Comparison of ENCODE assay signal across 14 cellular contexts in the genomic region with DNA sequence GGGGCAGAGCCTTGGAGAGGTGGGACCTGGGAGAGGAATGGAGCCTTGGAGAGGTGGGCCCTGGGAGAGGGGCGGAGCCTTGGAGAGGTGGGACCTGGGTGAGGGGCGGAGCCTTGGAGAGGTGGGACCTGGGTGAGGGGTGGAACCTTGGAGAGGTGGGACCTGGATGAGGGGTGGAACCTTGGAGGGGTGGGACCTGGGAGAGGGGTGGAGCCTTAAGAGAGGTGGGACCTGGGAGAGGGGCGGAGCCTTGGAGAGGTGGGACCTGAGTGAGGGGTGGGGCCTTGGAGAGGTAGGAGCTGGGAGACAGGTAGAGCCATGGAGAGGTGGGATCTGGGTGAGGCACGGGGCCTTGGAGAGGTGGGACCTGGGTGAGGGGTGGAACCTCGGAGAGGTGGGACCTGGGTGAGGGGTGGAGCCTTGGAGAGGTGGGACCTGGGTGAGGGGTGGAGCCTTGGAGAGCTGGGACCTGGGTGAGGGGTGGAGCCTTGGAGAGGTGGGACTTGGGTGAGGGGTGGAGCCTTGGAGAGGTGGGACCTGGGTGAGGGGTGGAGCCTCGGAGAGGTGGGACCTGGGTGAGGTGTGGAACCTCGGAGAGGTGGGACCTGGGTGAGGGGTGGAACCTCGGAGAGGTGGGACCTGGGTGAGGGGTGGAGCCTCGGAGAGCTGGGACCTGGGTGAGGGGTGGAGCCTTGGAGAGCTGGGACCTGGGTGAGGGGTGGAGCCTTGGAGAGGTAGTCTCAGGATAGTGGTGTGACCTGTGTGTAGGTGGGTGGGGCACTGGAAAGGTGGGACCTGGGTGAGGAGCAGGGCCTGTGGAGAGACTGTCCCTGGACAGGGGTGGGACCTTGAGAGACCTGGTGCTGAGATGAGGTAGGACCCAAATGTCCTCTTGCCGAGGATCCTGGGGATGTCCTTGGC. TPM values are rescaled to one million over a fixed set of nuclear protein-coding genes. Genes with fewer than 3 reads are reported as not detected.
DNase-seq lines count a peak whose midpoint lies in the region; ATAC-seq, FAIRE-seq and TF ChIP-seq lines count a peak whose summit lies in the region.
"Not testable (repeated sequence)": the region's sequence is repeated elsewhere in the genome, so short reads cannot be mapped to it uniquely, and the experiment has no call there.
"Had no signal": no experiment of that assay in that cellular context is flagged by ENCODE, and none has a peak within 500 bp of the region (broad histone marks: within the 10 kb centered on the region; RNA-seq: fewer than 3 reads in every experiment).

No MANE protein-coding gene starts in this region.

- H4K20me1 ChIP-seq in HepG2 (ENCODE audit: insufficient read depth, low read length): not testable (repeated sequence)

- TF ChIP-seq EP300 in HepG2 (IDR thresholded peaks at IDR 0.05; ENCODE audit: low read depth in 2 of 2, low read length in 2 of 2); HepG2 (CRISPR knock-in tag; IDR thresholded peaks at IDR 0.05; ENCODE audit: borderline replicate concordance); stomach (IDR thresholded peaks at IDR 0.05): not testable (repeated sequence)

- TF ChIP-seq POLR2A in HepG2 (IDR thresholded peaks at IDR 0.05; ENCODE audit: insufficient read depth in 1 of 2, low read depth in 2 of 2, low read length in 2 of 2); stomach (IDR thresholded peaks at IDR 0.05): not testable (repeated sequence)

- H3K4me1 ChIP-seq in HepG2 (ENCODE audit: insufficient read depth, low read length): not testable (repeated sequence)
- peaks cover 0 to 31% (median 7%) of the 10 kb centered on the region in 4 donors for H3K4me1 ChIP-seq in stomach

- H3K4me1 Mint-ChIP-seq in Calu3 (ENCODE audit: low read depth, unreplicated experiment): not testable (repeated sequence)
- H3K4me1 Mint-ChIP-seq in activated T-helper 17 cell treated with anti-CD3 and anti-CD28 coated beads, Interleukin-2, amount 50 U/mL, for 72 hours: peaks cover 11% of the 10 kb centered on the region

- 95% methylated on average over 9 of the region's 10 CpGs for WGBS in HepG2 (ENCODE audit: low lambda C conversion rate)
- 46 to 82% (median 71%) methylated on average over 9 to 10 of the region's 10 CpGs for WGBS in stomach, 5 donors

- peaks cover 17% of the 10 kb centered on the region for H3K36me3 Mint-ChIP-seq in Calu3 (ENCODE audit: insufficient read depth, unreplicated experiment)
- H3K36me3 Mint-ChIP-seq in activated T-helper 17 cell treated with anti-CD3 and anti-CD28 coated beads, Interleukin-2, amount 50 U/mL, for 72 hours (ENCODE audit: low read depth): peaks cover 30% of the 10 kb centered on the region

- H3K9me3 Mint-ChIP-seq in Calu3 (ENCODE audit: low read depth, unreplicated experiment); activated T-helper 17 cell treated with anti-CD3 and anti-CD28 coated beads, Interleukin-2, amount 50 U/mL, for 72 hours: not testable (repeated sequence)

- H3K27me3 Mint-ChIP-seq in Calu3 (ENCODE audit: unreplicated experiment); activated T-helper 17 cell treated with anti-CD3 and anti-CD28 coated beads, Interleukin-2, amount 50 U/mL, for 72 hours: not testable (repeated sequence)

- H3K27me3 ChIP-seq in HepG2 (ENCODE audit: control insufficient read depth in 1 of 2, insufficient read depth in 2 of 2, low read length in 2 of 2): not testable (repeated sequence)
- H3K27me3 ChIP-seq in stomach: peaks cover 0 to 48% (median 0%) of the 10 kb centered on the region in 3 donors

- not testable (repeated sequence) for H3K9ac ChIP-seq in HepG2 (ENCODE audit: insufficient read depth, low read depth, low read length)

- ATAC-seq in activated T-helper 17 cell treated with anti-CD3 and anti-CD28 coated beads, Interleukin-2, amount 50 U/mL, for 72 hours (replicated peaks): peak; percentile 45
- not testable (repeated sequence) for ATAC-seq in HepG2

- intact Hi-C loops in Calu3 (cut with micrococcal nuclease; ENCODE audit: unreplicated experiment); HepG2 (cut with micrococcal nuclease; ENCODE audit: unreplicated experiment); stomach (cut with DNase I; ENCODE audit: low total_unique reads): not testable (repeated sequence)

- BruUV-seq in Calu3 (replicated peaks; lab: Mats Ljungman, UMichigan); HepG2 (replicated peaks; lab: Mats Ljungman, UMichigan): not testable (repeated sequence)

- H3K79me2 ChIP-seq in HepG2 (ENCODE audit: insufficient read depth, low read length): not testable (repeated sequence)

- DNase-seq in Calu3: peak; percentile 17
- DNase-seq in HEK293T (ENCODE audit: extremely low spot score): peak; percentile 67
- DNase-seq in NCI-H345 (lab: John Stamatoyannopoulos, UW): peak; percentile 28
- peak; percentile 30 for DNase-seq in UCSD-AML1 (lab: John Stamatoyannopoulos, UW; ENCODE audit: unreplicated experiment)
- peak; percentile 19 for DNase-seq in effector CD8-positive, alpha-beta T cell (lab: John Stamatoyannopoulos, UW)
- not testable (repeated sequence) for DNase-seq in HepG2 (ENCODE audit: low spot score)
- peak; percentile 44 for DNase-seq in stomach

- peak overlapping the region; percentile 58 for H3K27ac Mint-ChIP-seq in Calu3 (ENCODE audit: unreplicated experiment)
- H3K27ac Mint-ChIP-seq in activated T-helper 17 cell treated with anti-CD3 and anti-CD28 coated beads, Interleukin-2, amount 50 U/mL, for 72 hours: not testable (repeated sequence)

- not testable (repeated sequence) for H3K9me3 ChIP-seq in HepG2 (ENCODE audit: low read length); stomach

- TF ChIP-seq RAD21 in HepG2 (CRISPR knock-in tag; IDR thresholded peaks at IDR 0.05): not testable (repeated sequence)

- in situ Hi-C loops in HepG2 (cut with HindIII; ENCODE audit: extremely low pct_ligation_motif_present, low pct_unique_long_range_greater_than_20kb): not testable (repeated sequence)

- POLR2A ChIA-PET in HEK293T (lab: Yijun Ruan, JAX): not testable (repeated sequence)
- POLR2A ChIA-PET in HepG2 (lab: Yijun Ruan, JAX): interaction anchor here (1.0 kb wide), 1 partner anchor 48 kb away, joined by 3 read pairs; a partner anchor contains a TSS

- not testable (repeated sequence) for H3K4me2 ChIP-seq in HepG2 (ENCODE audit: low read depth, low read length)

- not testable (repeated sequence) for TF ChIP-seq CTCF in Calu3 (IDR thresholded peaks at IDR 0.05; ENCODE audit: unreplicated experiment); HepG2 (CRISPR knock-in tag; IDR thresholded peaks at IDR 0.05); stomach (IDR thresholded peaks at IDR 0.05)

- not testable (repeated sequence) for H3K36me3 ChIP-seq in HepG2 (replicated peaks in 1 of 2; ENCODE audit: control insufficient read depth in 1 of 2, insufficient read depth in 2 of 2, low read length in 2 of 2)
- peaks cover 0 to 71% (median 50%) of the 10 kb centered on the region in 4 donors for H3K36me3 ChIP-seq in stomach

- H3K27ac ChIP-seq in HepG2 (ENCODE audit: extremely low read length, insufficient read depth, low read length); stomach: not testable (repeated sequence)

- H3K4me3 Mint-ChIP-seq in Calu3 (ENCODE audit: low read depth, unreplicated experiment); activated T-helper 17 cell treated with anti-CD3 and anti-CD28 coated beads, Interleukin-2, amount 50 U/mL, for 72 hours: not testable (repeated sequence)

- not testable (repeated sequence) for FAIRE-seq in HepG2 (lab: Jason Lieb, UNC)

- H3K4me3 ChIP-seq in HepG2 (replicated peaks in 1 of 3; ENCODE audit: insufficient read depth in 1 of 3, low read depth in 2 of 3, low read length in 3 of 3); stomach: not testable (repeated sequence)

- not testable (repeated sequence) for H2AFZ ChIP-seq in HepG2 (ENCODE audit: low read length)

- CTCF ChIA-PET in Calu3 (lab: Charles Lee); HEK293T (lab: Yijun Ruan, JAX); HepG2 (lab: Yijun Ruan, JAX; ENCODE audit: low intra/inter-chr PET ratio, low total read pairs): not testable (repeated sequence)

RNA-seq across cellular contexts. Expression of a gene that starts 7.0 kb away (rescaled TPM):
- total RNA-seq in Calu3 (2022) (132 and 150 TPM in 2 replicates), HepG2 (2016; rRNA removed; fragmentation: Illumina TruSeq; extraction: Trizol) (17.8 and 22.8 TPM in 2 replicates), stomach (100 to 1,000 TPM in 4 of 5 donors, 10 to 100 TPM in 1; 46.6 to 734 (median 167) TPM)
- total RNA-seq in activated T-helper 17 cell treated with anti-CD3 and anti-CD28 coated beads, Interleukin-2, amount 50 U/mL, for 72 hours: 100 to 1,000 TPM; 113 to 154 TPM
- 12.7 and 13.5 TPM in 2 replicates for total RNA-seq in HepG2 (2016; cell fraction: cytosol; rRNA removed; fragmentation: Illumina TruSeq; extraction: Trizol; ENCODE audit: low read depth)
- 15.9 and 23.8 TPM in 2 replicates for total RNA-seq in HepG2 (2016; cell fraction: insoluble cytoplasmic fraction; rRNA removed; fragmentation: Illumina TruSeq; extraction: Trizol)
- 11.9 and 13.6 TPM in 2 replicates for total RNA-seq in HepG2 (2016; cell fraction: membrane; rRNA removed; fragmentation: Illumina TruSeq; extraction: Trizol)
- 18.1 and 19.5 TPM in 2 replicates for total RNA-seq in HepG2 (2016; cell fraction: nucleus; rRNA removed; fragmentation: Illumina TruSeq; extraction: Trizol)
- polyA plus RNA-seq in HepG2 (2011; rRNA removed) (40.1 and 48.7 TPM in 2 replicates), stomach (100 to 1,000 TPM in 2 of 3 donors, 10 to 100 TPM in 1; 90.1 to 145 (median 130) TPM)
- polyA plus RNA-seq in HepG2 (2011; cell fraction: cytosol; rRNA removed): 28.8 and 41.8 TPM in 2 replicates
- polyA plus RNA-seq in HepG2 (2011; cell fraction: nucleus; rRNA removed): 344 and 378 TPM in 2 replicates
- 61.3 and 71.5 TPM in 2 replicates for polyA plus RNA-seq in HepG2 (2012)
- polyA plus RNA-seq in HepG2 (2016; cell fraction: cytosol; fragmentation: Illumina TruSeq; extraction: Trizol; ENCODE audit: low read depth): 9.5 and 12.3 TPM in 2 replicates
- polyA plus RNA-seq in HepG2 (2016; cell fraction: insoluble cytoplasmic fraction; fragmentation: Illumina TruSeq; extraction: Trizol; ENCODE audit: low read depth): 22.4 and 26.4 TPM in 2 replicates
- 9.5 and 10.0 TPM in 2 replicates for polyA plus RNA-seq in HepG2 (2016; cell fraction: membrane; fragmentation: Illumina TruSeq; extraction: Trizol; ENCODE audit: low read depth)
- polyA plus RNA-seq in HepG2 (2016; cell fraction: nucleus; fragmentation: Illumina TruSeq; extraction: Trizol; ENCODE audit: insufficient read depth, low read depth): 69.3 and 73.8 TPM in 2 replicates
- polyA minus RNA-seq in HepG2 (2011; rRNA and poly(A)+ RNA removed; ENCODE audit: low replicate concordance): 121 and 178 TPM in 2 replicates
- polyA minus RNA-seq in HepG2 (2011; cell fraction: cytosol; rRNA and poly(A)+ RNA removed): 22.7 and 26.7 TPM in 2 replicates
- polyA minus RNA-seq in HepG2 (2011; cell fraction: nucleus; rRNA and poly(A)+ RNA removed): 70.0 and 76.8 TPM in 2 replicates
- total RNA-seq: SJCRH30 had no signal

RNA-seq across cellular contexts. Expression of a gene that starts 10.4 kb away (rescaled TPM):
- not detected in 2 replicates for total RNA-seq in Calu3 (2022)
- total RNA-seq in activated T-helper 17 cell treated with anti-CD3 and anti-CD28 coated beads, Interleukin-2, amount 50 U/mL, for 72 hours: 10 to 100 TPM in 1 of 2 donors, 1 to 10 TPM in 1; 3.6 to 19.5 TPM
- total RNA-seq in HepG2 (2016; rRNA removed; fragmentation: Illumina TruSeq; extraction: Trizol): 0.80 TPM in 1 of 2 replicates, not detected in the other
- not detected in 2 replicates for total RNA-seq in HepG2 (2016; cell fraction: cytosol; rRNA removed; fragmentation: Illumina TruSeq; extraction: Trizol; ENCODE audit: low read depth)
- 0.35 TPM in 1 of 2 replicates, not detected in the other for total RNA-seq in HepG2 (2016; cell fraction: insoluble cytoplasmic fraction; rRNA removed; fragmentation: Illumina TruSeq; extraction: Trizol)
- not detected in 2 replicates for total RNA-seq in HepG2 (2016; cell fraction: membrane; rRNA removed; fragmentation: Illumina TruSeq; extraction: Trizol)
- not detected in 2 replicates for total RNA-seq in HepG2 (2016; cell fraction: nucleus; rRNA removed; fragmentation: Illumina TruSeq; extraction: Trizol)
- polyA plus RNA-seq in HepG2 (2011; rRNA removed): 0.62 and 0.82 TPM in 2 replicates
- polyA plus RNA-seq in HepG2 (2011; cell fraction: cytosol; rRNA removed): 0.15 and 0.28 TPM in 2 replicates
- 3.9 and 7.6 TPM in 2 replicates for polyA plus RNA-seq in HepG2 (2011; cell fraction: nucleus; rRNA removed)
- polyA plus RNA-seq in HepG2 (2012): 1.8 TPM in 1 of 2 replicates, not detected in the other
- polyA plus RNA-seq in HepG2 (2016; cell fraction: cytosol; fragmentation: Illumina TruSeq; extraction: Trizol; ENCODE audit: low read depth): not detected in 2 replicates
- polyA plus RNA-seq in HepG2 (2016; cell fraction: insoluble cytoplasmic fraction; fragmentation: Illumina TruSeq; extraction: Trizol; ENCODE audit: low read depth): not detected in 2 replicates
- polyA plus RNA-seq in HepG2 (2016; cell fraction: membrane; fragmentation: Illumina TruSeq; extraction: Trizol; ENCODE audit: low read depth): not detected in 2 replicates
- 1.4 and 1.7 TPM in 2 replicates for polyA plus RNA-seq in HepG2 (2016; cell fraction: nucleus; fragmentation: Illumina TruSeq; extraction: Trizol; ENCODE audit: insufficient read depth, low read depth)
- 0.20 TPM in 1 of 2 replicates, not detected in the other for polyA minus RNA-seq in HepG2 (2011; rRNA and poly(A)+ RNA removed; ENCODE audit: low replicate concordance)
- polyA minus RNA-seq in HepG2 (2011; cell fraction: cytosol; rRNA and poly(A)+ RNA removed): not detected in 2 replicates
- polyA minus RNA-seq in HepG2 (2011; cell fraction: nucleus; rRNA and poly(A)+ RNA removed): not detected in 2 replicates
- total RNA-seq in stomach: 1 to 10 TPM in 1 of 5 donors, not detected in 4; 2.7 TPM
- 1 to 10 TPM; 3.7 to 9.3 (median 4.3) TPM for polyA plus RNA-seq in stomach
- total RNA-seq: esophagus mucosa, omental fat pad, right cardiac atrium, SJCRH30 had no signal
- polyA plus RNA-seq: IgD-negative memory B cell had no signal

RNA-seq across cellular contexts. Expression of a gene that starts 14.3 kb away (rescaled TPM):
- total RNA-seq in Calu3 (2022) (77.6 and 81.3 TPM in 2 replicates), HepG2 (2016; rRNA removed; fragmentation: Illumina TruSeq; extraction: Trizol) (59.9 and 66.5 TPM in 2 replicates), stomach (10 to 100 TPM in 3 of 5 donors, 1 to 10 TPM in 1, under 1 TPM in 1; 0.89 to 33.2 (median 10.1) TPM)
- total RNA-seq in activated T-helper 17 cell treated with anti-CD3 and anti-CD28 coated beads, Interleukin-2, amount 50 U/mL, for 72 hours: 10 to 100 TPM; 90.1 to 93.7 TPM
- total RNA-seq in HepG2 (2016; cell fraction: cytosol; rRNA removed; fragmentation: Illumina TruSeq; extraction: Trizol; ENCODE audit: low read depth): 15.6 and 17.1 TPM in 2 replicates
- total RNA-seq in HepG2 (2016; cell fraction: insoluble cytoplasmic fraction; rRNA removed; fragmentation: Illumina TruSeq; extraction: Trizol): 64.7 and 78.4 TPM in 2 replicates
- 22.2 and 23.9 TPM in 2 replicates for total RNA-seq in HepG2 (2016; cell fraction: membrane; rRNA removed; fragmentation: Illumina TruSeq; extraction: Trizol)
- 34.1 and 46.5 TPM in 2 replicates for total RNA-seq in HepG2 (2016; cell fraction: nucleus; rRNA removed; fragmentation: Illumina TruSeq; extraction: Trizol)
- polyA plus RNA-seq in HepG2 (2011; rRNA removed) (20.0 and 22.3 TPM in 2 replicates), stomach (100 to 1,000 TPM; 115 to 197 (median 188) TPM)
- polyA plus RNA-seq in HepG2 (2011; cell fraction: cytosol; rRNA removed): 13.6 and 14.9 TPM in 2 replicates
- polyA plus RNA-seq in HepG2 (2011; cell fraction: nucleus; rRNA removed): 14.3 and 19.0 TPM in 2 replicates
- polyA plus RNA-seq in HepG2 (2012): 25.5 and 50.4 TPM in 2 replicates
- polyA plus RNA-seq in HepG2 (2016; cell fraction: cytosol; fragmentation: Illumina TruSeq; extraction: Trizol; ENCODE audit: low read depth): 17.9 and 18.0 TPM in 2 replicates
- polyA plus RNA-seq in HepG2 (2016; cell fraction: insoluble cytoplasmic fraction; fragmentation: Illumina TruSeq; extraction: Trizol; ENCODE audit: low read depth): 36.9 and 42.2 TPM in 2 replicates
- polyA plus RNA-seq in HepG2 (2016; cell fraction: membrane; fragmentation: Illumina TruSeq; extraction: Trizol; ENCODE audit: low read depth): 18.3 and 20.0 TPM in 2 replicates
- 64.3 and 70.9 TPM in 2 replicates for polyA plus RNA-seq in HepG2 (2016; cell fraction: nucleus; fragmentation: Illumina TruSeq; extraction: Trizol; ENCODE audit: insufficient read depth, low read depth)
- polyA minus RNA-seq in HepG2 (2011; rRNA and poly(A)+ RNA removed; ENCODE audit: low replicate concordance): 1.4 and 7.8 TPM in 2 replicates
- 6.4 and 10.4 TPM in 2 replicates for polyA minus RNA-seq in HepG2 (2011; cell fraction: cytosol; rRNA and poly(A)+ RNA removed)
- 7.2 and 8.7 TPM in 2 replicates for polyA minus RNA-seq in HepG2 (2011; cell fraction: nucleus; rRNA and poly(A)+ RNA removed)

RNA-seq across cellular contexts. Expression of a gene that starts 14.5 kb away (rescaled TPM):
- total RNA-seq in Calu3 (2022): 33.0 and 36.5 TPM in 2 replicates
- total RNA-seq in activated T-helper 17 cell treated with anti-CD3 and anti-CD28 coated beads, Interleukin-2, amount 50 U/mL, for 72 hours: 10 to 100 TPM; 39.0 to 53.8 TPM
- total RNA-seq in HepG2 (2016; rRNA removed; fragmentation: Illumina TruSeq; extraction: Trizol): 6.2 and 8.6 TPM in 2 replicates
- total RNA-seq in HepG2 (2016; cell fraction: cytosol; rRNA removed; fragmentation: Illumina TruSeq; extraction: Trizol; ENCODE audit: low read depth): 1.9 and 2.7 TPM in 2 replicates
- 6.6 and 7.3 TPM in 2 replicates for total RNA-seq in HepG2 (2016; cell fraction: insoluble cytoplasmic fraction; rRNA removed; fragmentation: Illumina TruSeq; extraction: Trizol)
- total RNA-seq in HepG2 (2016; cell fraction: membrane; rRNA removed; fragmentation: Illumina TruSeq; extraction: Trizol): 3.2 and 4.4 TPM in 2 replicates
- total RNA-seq in HepG2 (2016; cell fraction: nucleus; rRNA removed; fragmentation: Illumina TruSeq; extraction: Trizol): 11.7 and 15.3 TPM in 2 replicates
- polyA plus RNA-seq in HepG2 (2011; rRNA removed): 23.9 and 28.4 TPM in 2 replicates
- polyA plus RNA-seq in HepG2 (2011; cell fraction: cytosol; rRNA removed): 14.1 and 24.2 TPM in 2 replicates
- 95.9 and 136 TPM in 2 replicates for polyA plus RNA-seq in HepG2 (2011; cell fraction: nucleus; rRNA removed)
- 19.0 and 22.6 TPM in 2 replicates for polyA plus RNA-seq in HepG2 (2012)
- 3.4 and 3.5 TPM in 2 replicates for polyA plus RNA-seq in HepG2 (2016; cell fraction: cytosol; fragmentation: Illumina TruSeq; extraction: Trizol; ENCODE audit: low read depth)
- 11.7 and 15.6 TPM in 2 replicates for polyA plus RNA-seq in HepG2 (2016; cell fraction: insoluble cytoplasmic fraction; fragmentation: Illumina TruSeq; extraction: Trizol; ENCODE audit: low read depth)
- 4.0 and 5.4 TPM in 2 replicates for polyA plus RNA-seq in HepG2 (2016; cell fraction: membrane; fragmentation: Illumina TruSeq; extraction: Trizol; ENCODE audit: low read depth)
- 38.3 and 40.6 TPM in 2 replicates for polyA plus RNA-seq in HepG2 (2016; cell fraction: nucleus; fragmentation: Illumina TruSeq; extraction: Trizol; ENCODE audit: insufficient read depth, low read depth)
- 70.9 and 81.0 TPM in 2 replicates for polyA minus RNA-seq in HepG2 (2011; rRNA and poly(A)+ RNA removed; ENCODE audit: low replicate concordance)
- polyA minus RNA-seq in HepG2 (2011; cell fraction: cytosol; rRNA and poly(A)+ RNA removed): 29.0 and 31.0 TPM in 2 replicates
- polyA minus RNA-seq in HepG2 (2011; cell fraction: nucleus; rRNA and poly(A)+ RNA removed): 19.8 and 20.6 TPM in 2 replicates
- total RNA-seq in stomach: 100 to 1,000 TPM in 1 of 5 donors, 10 to 100 TPM in 4; 24.6 to 106 (median 40.7) TPM
- 10 to 100 TPM; 43.2 to 57.5 (median 53.6) TPM for polyA plus RNA-seq in stomach

RNA-seq across cellular contexts. Expression of a gene that starts 25.0 kb away (rescaled TPM):
- total RNA-seq in Calu3 (2022) (not detected in 2 replicates), HepG2 (2016; rRNA removed; fragmentation: Illumina TruSeq; extraction: Trizol) (not detected in 2 replicates), stomach (1 to 10 TPM in 1 of 5 donors, not detected in 4; 9.6 TPM)
- not detected for total RNA-seq in activated T-helper 17 cell treated with anti-CD3 and anti-CD28 coated beads, Interleukin-2, amount 50 U/mL, for 72 hours
- not detected in 2 replicates for total RNA-seq in HepG2 (2016; cell fraction: cytosol; rRNA removed; fragmentation: Illumina TruSeq; extraction: Trizol; ENCODE audit: low read depth)
- total RNA-seq in HepG2 (2016; cell fraction: insoluble cytoplasmic fraction; rRNA removed; fragmentation: Illumina TruSeq; extraction: Trizol): not detected in 2 replicates
- not detected in 2 replicates for total RNA-seq in HepG2 (2016; cell fraction: membrane; rRNA removed; fragmentation: Illumina TruSeq; extraction: Trizol)
- not detected in 2 replicates for total RNA-seq in HepG2 (2016; cell fraction: nucleus; rRNA removed; fragmentation: Illumina TruSeq; extraction: Trizol)
- polyA plus RNA-seq in HepG2 (2011; rRNA removed) (not detected in 2 replicates), stomach (10 to 100 TPM in 1 of 3 donors, 1 to 10 TPM in 1, not detected in 1; 6.2 to 41.4 TPM)
- polyA plus RNA-seq in HepG2 (2011; cell fraction: cytosol; rRNA removed): not detected in 2 replicates
- not detected in 2 replicates for polyA plus RNA-seq in HepG2 (2011; cell fraction: nucleus; rRNA removed)
- not detected in 2 replicates for polyA plus RNA-seq in HepG2 (2012)
- not detected in 2 replicates for polyA plus RNA-seq in HepG2 (2016; cell fraction: cytosol; fragmentation: Illumina TruSeq; extraction: Trizol; ENCODE audit: low read depth)
- polyA plus RNA-seq in HepG2 (2016; cell fraction: insoluble cytoplasmic fraction; fragmentation: Illumina TruSeq; extraction: Trizol; ENCODE audit: low read depth): not detected in 2 replicates
- not detected in 2 replicates for polyA plus RNA-seq in HepG2 (2016; cell fraction: membrane; fragmentation: Illumina TruSeq; extraction: Trizol; ENCODE audit: low read depth)
- polyA plus RNA-seq in HepG2 (2016; cell fraction: nucleus; fragmentation: Illumina TruSeq; extraction: Trizol; ENCODE audit: insufficient read depth, low read depth): not detected in 2 replicates
- not detected in 2 replicates for polyA minus RNA-seq in HepG2 (2011; rRNA and poly(A)+ RNA removed; ENCODE audit: low replicate concordance)
- not detected in 2 replicates for polyA minus RNA-seq in HepG2 (2011; cell fraction: cytosol; rRNA and poly(A)+ RNA removed)
- polyA minus RNA-seq in HepG2 (2011; cell fraction: nucleus; rRNA and poly(A)+ RNA removed): not detected in 2 replicates
- total RNA-seq: esophagus mucosa, lower leg skin, SJCRH30 had no signal
- polyA plus RNA-seq: IgD-negative memory B cell had no signal
